6 cellular contexts compared by ENCODE assay signal in the genomic region with DNA sequence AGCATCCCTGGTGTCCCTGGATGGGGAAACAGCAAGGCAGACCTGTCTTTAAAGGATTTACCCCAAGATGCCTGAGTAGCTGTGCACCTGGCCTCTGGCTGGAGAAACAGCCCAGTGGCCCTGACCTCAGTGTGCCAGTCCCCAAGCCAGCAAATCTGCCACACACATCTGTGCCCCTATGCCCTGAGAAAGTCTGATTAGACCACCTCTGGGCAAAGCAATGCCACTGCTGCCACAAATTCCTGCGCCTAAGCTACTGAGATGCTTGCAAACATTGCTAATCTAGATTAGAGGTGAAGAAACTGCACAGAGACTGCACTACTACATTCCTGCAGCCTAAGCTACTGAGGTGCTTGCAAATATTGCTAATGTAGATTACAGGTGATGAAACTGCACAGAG.
"Had no signal": no experiment of that assay in that cellular context is flagged by ENCODE, and none has a peak within 500 bp of the region (broad histone marks: within the 10 kb centered on the region; RNA-seq: fewer than 3 reads in every experiment).

No MANE protein-coding gene starts in this region.

- H3K4me3 ChIP-seq: K562 had no signal

- H3K27ac ChIP-seq: HL-60, KMS-11 had no signal

- DNase-seq: IMR-90, KBM-7, KG1 had no signal

- H3K4me2 ChIP-seq: KMS-11 had no signal

- H3K9ac ChIP-seq: KMS-11 had no signal
